16 cellular contexts compared by ENCODE assay signal in the genomic region with DNA sequence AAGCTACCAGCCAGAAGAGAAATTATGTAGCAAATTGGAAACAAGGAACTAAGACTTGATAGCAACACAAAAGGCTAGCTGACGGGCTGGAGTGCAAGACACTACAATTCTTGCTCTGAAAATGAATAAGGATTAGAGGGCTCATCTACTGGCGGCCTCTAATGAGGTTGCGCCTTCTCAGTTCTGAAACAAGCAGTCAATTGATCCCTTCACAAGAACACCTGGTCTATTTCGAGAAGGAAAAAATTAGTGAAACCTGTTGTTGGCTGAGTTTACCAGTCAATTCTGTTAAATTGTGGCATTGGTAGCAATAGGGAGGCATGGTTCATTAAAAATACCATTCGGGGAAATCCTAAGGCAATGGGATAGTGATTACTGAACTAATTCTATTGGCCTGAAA.
"Had no signal": no experiment of that assay in that cellular context is flagged by ENCODE, and none has a peak within 500 bp of the region (broad histone marks: within the 10 kb centered on the region; RNA-seq: fewer than 3 reads in every experiment).

No MANE protein-coding gene starts in this region.

- H3K36me3 ChIP-seq: gastrocnemius medialis, heart left ventricle, lower lobe of right lung, spleen, upper lobe of left lung had no signal

- H3K36me3 Mint-ChIP-seq: immature natural killer cell had no signal

- H3K27me3 Mint-ChIP-seq: stimulated activated naive CD8-positive, alpha-beta T cell treated with anti-CD3 and anti-CD28 coated beads, Interleukin-15, amount 100 ng/mL, for 72 hours had no signal

- H3K4me3 Mint-ChIP-seq: immature natural killer cell; nephron; stimulated activated naive CD8-positive, alpha-beta T cell treated with anti-CD3 and anti-CD28 coated beads, Interleukin-15, amount 100 ng/mL, for 72 hours had no signal

- H3K4me1 Mint-ChIP-seq: immature natural killer cell; stimulated activated naive CD8-positive, alpha-beta T cell treated with anti-CD3 and anti-CD28 coated beads, Interleukin-15, amount 100 ng/mL, for 72 hours had no signal

- H3K27ac Mint-ChIP-seq: immature natural killer cell; nephron; stimulated activated naive CD8-positive, alpha-beta T cell treated with anti-CD3 and anti-CD28 coated beads, Interleukin-15, amount 100 ng/mL, for 72 hours had no signal

- H3K27me3 ChIP-seq: gastrocnemius medialis, heart left ventricle, spleen, upper lobe of left lung had no signal

- FAIRE-seq: astrocyte, bronchial epithelial cell had no signal

- DNase-seq: activated CD4-positive, alpha-beta T cell treated with anti-CD3 and anti-CD28 coated beads, Interleukin-2, amount 50 U/mL, for 1 hour; activated effector memory CD4-positive, alpha-beta T cell treated with Interleukin-2 at 50 U/mL for 16 hours; activated naive CD4-positive, alpha-beta T cell treated with anti-CD3 and anti-CD28 coated beads, Interleukin-2, amount 50 U/mL, for 16 hours; dermis blood vessel endothelial cell; gastrocnemius medialis; heart left ventricle; immature natural killer cell; left cardiac atrium; lower lobe of right lung; spleen; stimulated activated naive CD8-positive, alpha-beta T cell treated with anti-CD3 and anti-CD28 coated beads, Interleukin-15, amount 100 ng/mL, for 72 hours; upper lobe of left lung had no signal

- H3K4me1 ChIP-seq: gastrocnemius medialis, heart left ventricle, lower lobe of right lung, spleen, upper lobe of left lung had no signal

- H3K9me3 ChIP-seq: gastrocnemius medialis, heart left ventricle, lower lobe of right lung, spleen, upper lobe of left lung had no signal

- H3K9me3 Mint-ChIP-seq: immature natural killer cell; nephron; stimulated activated naive CD8-positive, alpha-beta T cell treated with anti-CD3 and anti-CD28 coated beads, Interleukin-15, amount 100 ng/mL, for 72 hours had no signal

- ATAC-seq: gastrocnemius medialis; heart left ventricle; left cardiac atrium; lower lobe of right lung; sciatic nerve; stimulated activated naive CD8-positive, alpha-beta T cell treated with anti-CD3 and anti-CD28 coated beads, Interleukin-15, amount 100 ng/mL, for 72 hours had no signal

- H3K4me3 ChIP-seq: gastrocnemius medialis, heart left ventricle, lower lobe of right lung, spleen, upper lobe of left lung had no signal

- H3K27ac ChIP-seq: gastrocnemius medialis, heart left ventricle, lower lobe of right lung, spleen, upper lobe of left lung had no signal
